Comparison of ENCODE assay signal across 22 cellular contexts in the genomic region with DNA sequence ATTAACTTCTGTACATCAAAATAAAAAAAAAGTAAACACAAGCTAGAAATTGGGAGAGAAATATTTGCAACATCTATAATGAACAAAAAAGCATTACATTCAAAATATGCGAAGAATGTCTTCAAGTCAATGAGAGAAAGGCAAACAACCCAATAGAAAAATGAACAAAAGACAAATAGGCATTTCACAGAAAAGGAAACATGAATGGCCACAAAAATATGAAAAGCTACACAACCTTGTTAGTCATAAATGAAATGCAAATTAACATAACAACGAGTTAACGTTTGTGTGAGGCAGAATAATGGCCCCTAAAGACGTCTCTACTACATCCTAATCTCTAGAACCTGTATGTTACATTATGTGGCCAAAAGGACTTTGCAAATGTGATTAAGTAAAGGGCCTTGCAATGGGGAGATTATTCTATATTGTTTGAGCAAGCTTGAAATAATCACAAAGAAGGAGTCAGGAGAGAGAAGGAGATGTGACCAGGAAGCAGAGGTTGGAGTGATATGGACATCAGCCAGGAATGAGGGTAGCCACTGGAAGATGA.
DNase-seq lines count a peak whose midpoint lies in the region; ATAC-seq and TF ChIP-seq lines count a peak whose summit lies in the region.
"Had no signal": no experiment of that assay in that cellular context is flagged by ENCODE, and none has a peak within 500 bp of the region (broad histone marks: within the 10 kb centered on the region; RNA-seq: fewer than 3 reads in every experiment).

No MANE protein-coding gene starts in this region.

- no peaks in the 10 kb centered on the region for H3K9me3 Mint-ChIP-seq in dendritic cell treated with granulocyte-macrophage colony-stimulating factor and Interleukin-4, amounts not matched to agents 40 ng/mL and 50 ng/mL, for 4 days
- peaks cover 5% of the 10 kb centered on the region for H3K9me3 Mint-ChIP-seq in mesothelial cell of epicardium
- H3K9me3 Mint-ChIP-seq: activated T-helper 2 cell treated with anti-CD3 and anti-CD28 coated beads, Interferon-gamma antibody, Interleukin-2, Interleukin-4, amounts not matched to agents 10 μg/mL and 5 μg/mL and 100 μg/mL, durations not matched to agents 14 hours and 24 hours and 36 hours; IgD-negative memory B cell had no signal

- DNase-seq in EH (ENCODE audit: low read depth) (peak; percentile 57), PC-3 (peak; percentile 7), mesothelial cell of epicardium (ENCODE audit: low spot score in 2 of 2, unreplicated experiment in 2 of 2) (no peak), GDM1 (lab: John Stamatoyannopoulos, UW) (no peak), HEK293T (ENCODE audit: extremely low spot score) (no peak)
- no peak for DNase-seq in activated CD4-positive, alpha-beta T cell treated with anti-CD3 and anti-CD28 coated beads for 4 hours
- DNase-seq: activated CD4-positive, alpha-beta T cell treated with anti-CD3 and anti-CD28 coated beads for 48 hours; mammary epithelial cell; MV-4-11; naive thymus-derived CD4-positive, alpha-beta T cell; NCI-H2081 treated with DMSO at 0.1 percent for 48 hours; sigmoid colon; stimulated activated CD4-positive, alpha-beta T cell treated with anti-CD3 and anti-CD28 coated beads, Interleukin-1b, Interleukin-23, amount 100 ng/mL, for 48 hours; stimulated activated naive CD4-positive, alpha-beta T cell treated with Interleukin-2 at 50 U/mL for 16 hours; T1000 had no signal

- TF ChIP-seq CTCF in PC-3 (conservative IDR thresholded peaks at IDR 0.05; ENCODE audit: low read depth, low read length), result no peak
- no peak for TF ChIP-seq CTCF in mesothelial cell of epicardium (IDR thresholded peaks at IDR 0.05; ENCODE audit: unreplicated experiment)

- no peaks in the 10 kb centered on the region for H3K79me2 ChIP-seq in PC-3 (ENCODE audit: low read length)
- H3K79me2 ChIP-seq: parathyroid adenoma had no signal

- ATAC-seq in PC-3 (no peak), HG03571 (IDR thresholded peaks at IDR 0.05; ENCODE audit: unreplicated experiment) (no peak)
- ATAC-seq: foreskin keratinocyte; naive thymus-derived CD4-positive, alpha-beta T cell had no signal

- H3K9ac ChIP-seq in PC-3 (ENCODE audit: low read length), result no peak overlapping the region
- H3K9ac ChIP-seq: parathyroid adenoma had no signal

- H3K27me3 ChIP-seq in PC-3 (ENCODE audit: low read length), result no peaks in the 10 kb centered on the region
- H3K27me3 ChIP-seq: foreskin keratinocyte, sigmoid colon, tibial nerve had no signal

- H3K4me2 ChIP-seq in PC-3 (ENCODE audit: low read length), result no peak overlapping the region

- H3K4me3 ChIP-seq in PC-3 (ENCODE audit: low read length), result no peak overlapping the region
- H3K4me3 ChIP-seq: sigmoid colon, tibial nerve had no signal

- no peak overlapping the region for H3K27ac ChIP-seq in PC-3 (ENCODE audit: low read length)
- H3K27ac ChIP-seq: foreskin keratinocyte, parathyroid adenoma, sigmoid colon, tibial nerve had no signal

- no peaks in the 10 kb centered on the region for H3K27me3 Mint-ChIP-seq in dendritic cell treated with granulocyte-macrophage colony-stimulating factor and Interleukin-4, amounts not matched to agents 40 ng/mL and 50 ng/mL, for 4 days
- no peaks in the 10 kb centered on the region for H3K27me3 Mint-ChIP-seq in mesothelial cell of epicardium (ENCODE audit: low read depth)

- H3K36me3 ChIP-seq in PC-3 (ENCODE audit: low read depth, low read length), result no peaks in the 10 kb centered on the region

- no peak overlapping the region for H2AFZ ChIP-seq in PC-3 (ENCODE audit: low read length)
- H2AFZ ChIP-seq: parathyroid adenoma had no signal

- H3K4me1 ChIP-seq in PC-3 (ENCODE audit: insufficient read depth, low read length), result peaks cover 17% of the 10 kb centered on the region; the same call in 1 of the 2 replicates
- H3K4me1 ChIP-seq: sigmoid colon had no signal

- H3K4me1 Mint-ChIP-seq in dendritic cell treated with granulocyte-macrophage colony-stimulating factor and Interleukin-4, amounts not matched to agents 40 ng/mL and 50 ng/mL, for 4 days (ENCODE audit: low read depth), result peaks cover 23% of the 10 kb centered on the region
- H3K4me1 Mint-ChIP-seq in mesothelial cell of epicardium, result peaks cover 21% of the 10 kb centered on the region
- H3K4me1 Mint-ChIP-seq: IgD-negative memory B cell; naive thymus-derived CD4-positive, alpha-beta T cell had no signal

- CTCF ChIA-PET in PC-3 (lab: Charles Lee) (no interaction called here), HEK293T (lab: Yijun Ruan, JAX) (interaction anchor here (0.6 kb wide), 1 partner anchor 90 kb away, joined by 3 read pairs; no protein-coding TSS in a partner anchor)

- H3F3A ChIP-seq in PC-3 (ENCODE audit: low read length, unreplicated experiment), result no peaks in the 10 kb centered on the region

- no peaks in the 10 kb centered on the region for H4K20me1 ChIP-seq in PC-3 (ENCODE audit: low read length)

- no TSS peak for BruUV-seq in PC-3 (replicated peaks; lab: Mats Ljungman, UMichigan)

- H3K9me2 ChIP-seq in PC-3 (replicated peaks; ENCODE audit: low read length), result no peaks in the 10 kb centered on the region

- H3K9me3 ChIP-seq in PC-3 (ENCODE audit: low read length), result no peaks in the 10 kb centered on the region
- H3K9me3 ChIP-seq: sigmoid colon, tibial nerve had no signal

- intact Hi-C loops in PC-3 (cut with micrococcal nuclease), result no loop called here
- intact Hi-C loops in dendritic cell treated with granulocyte-macrophage colony-stimulating factor and Interleukin-4, amounts not matched to agents 40 ng/mL and 50 ng/mL, for 4 days (cut with micrococcal nuclease), result no loop called here

- POLR2A ChIA-PET in PC-3 (lab: Charles Lee; ENCODE audit: unreplicated experiment), result no interaction called here
- POLR2A ChIA-PET in HEK293T (lab: Yijun Ruan, JAX), result no interaction called here

- H3K36me3 Mint-ChIP-seq in dendritic cell treated with granulocyte-macrophage colony-stimulating factor and Interleukin-4, amounts not matched to agents 40 ng/mL and 50 ng/mL, for 4 days (ENCODE audit: low read depth), result peaks cover 42% of the 10 kb centered on the region
- peaks cover 13% of the 10 kb centered on the region for H3K36me3 Mint-ChIP-seq in mesothelial cell of epicardium
- H3K36me3 Mint-ChIP-seq: IgD-negative memory B cell; naive thymus-derived CD4-positive, alpha-beta T cell had no signal

- peak overlapping the region; percentile 76 for H3K27ac Mint-ChIP-seq in dendritic cell treated with granulocyte-macrophage colony-stimulating factor and Interleukin-4, amounts not matched to agents 40 ng/mL and 50 ng/mL, for 4 days
- H3K27ac Mint-ChIP-seq in mesothelial cell of epicardium, result peak overlapping the region; percentile 22
- H3K27ac Mint-ChIP-seq: activated T-helper 2 cell treated with anti-CD3 and anti-CD28 coated beads, Interferon-gamma antibody, Interleukin-2, Interleukin-4, amounts not matched to agents 10 μg/mL and 5 μg/mL and 100 μg/mL, durations not matched to agents 14 hours and 24 hours and 36 hours; IgD-negative memory B cell; naive thymus-derived CD4-positive, alpha-beta T cell had no signal

- no peak overlapping the region for H3K4me3 Mint-ChIP-seq in dendritic cell treated with granulocyte-macrophage colony-stimulating factor and Interleukin-4, amounts not matched to agents 40 ng/mL and 50 ng/mL, for 4 days
- H3K4me3 Mint-ChIP-seq in mesothelial cell of epicardium, result no peak overlapping the region
- H3K4me3 Mint-ChIP-seq: IgD-negative memory B cell; naive thymus-derived CD4-positive, alpha-beta T cell had no signal

TF ChIP-seq in HEK293T, 16 proteins besides CTCF, POLR2A, EP300 and RAD21:
- TF ChIP-seq TARDBP (IDR thresholded peaks at IDR 0.05), result no peak
- no peak for TF ChIP-seq FOXK2 (IDR thresholded peaks at IDR 0.05)
- no peak for TF ChIP-seq SP1 (IDR thresholded peaks at IDR 0.05)
- TF ChIP-seq FOXM1 (IDR thresholded peaks at IDR 0.05; ENCODE audit: borderline replicate concordance), result no peak
- no peak for TF ChIP-seq ELF4 (IDR thresholded peaks at IDR 0.05)
- TF ChIP-seq ARNT (IDR thresholded peaks at IDR 0.05), result no peak
- no peak for TF ChIP-seq HDGF (IDR thresholded peaks at IDR 0.05; ENCODE audit: borderline replicate concordance)
- TF ChIP-seq LEF1 (IDR thresholded peaks at IDR 0.05; ENCODE audit: borderline replicate concordance), result no peak
- no peak for TF ChIP-seq L3MBTL2 (conservative IDR thresholded peaks at IDR 0.05)
- TF ChIP-seq BHLHE40 (IDR thresholded peaks at IDR 0.05; ENCODE audit: borderline replicate concordance), result no peak
- no peak for TF ChIP-seq FOXA1 (IDR thresholded peaks at IDR 0.05)
- TF ChIP-seq SUZ12 (IDR thresholded peaks at IDR 0.05), result no peak

Comparison
In these comparisons a context has a peak if more than half of its experiments do, and no peak if none do; other contexts are left out.
1. DNase-seq: peak in EH (single experiment) and PC-3 (single experiment); none in mesothelial cell of epicardium (0 of 2), GDM1 (single experiment), activated CD4-positive, alpha-beta T cell treated with anti-CD3 and anti-CD28 coated beads for 4 hours (0 of 2) and HEK293T (single experiment).